10 cellular contexts compared by ENCODE assay signal in the genomic region with DNA sequence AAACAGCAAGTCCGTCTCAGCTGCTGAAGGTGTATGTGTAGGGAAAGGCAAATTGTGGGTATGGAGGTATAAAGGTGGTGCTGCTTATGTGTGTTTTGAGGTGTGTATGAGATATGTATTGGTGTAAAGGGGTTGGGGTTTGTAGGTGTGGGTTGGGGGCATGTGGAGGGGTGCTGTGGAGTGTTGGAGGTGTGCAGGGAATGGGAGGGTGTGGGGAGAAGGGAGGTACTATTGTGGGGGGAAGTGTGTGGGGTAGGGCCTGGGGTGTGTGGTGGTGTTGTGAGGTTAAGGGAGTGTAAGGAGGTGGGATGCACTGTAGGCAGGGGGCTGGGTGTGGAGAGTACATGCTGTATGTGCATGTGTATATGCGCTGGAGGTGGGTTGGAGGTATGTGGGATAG. TPM values are rescaled to one million over a fixed set of nuclear protein-coding genes. Genes with fewer than 3 reads are reported as not detected.
A peak's percentile ranks its signal among the peaks of the same experiment; 100 is the strongest.
DNase-seq lines count a peak whose midpoint lies in the region; ATAC-seq and TF ChIP-seq lines count a peak whose summit lies in the region.
"Had no signal": no experiment of that assay in that cellular context is flagged by ENCODE, and none has a peak within 500 bp of the region (broad histone marks: within the 10 kb centered on the region; RNA-seq: fewer than 3 reads in every experiment).

No MANE protein-coding gene starts in this region.

- H3K4me3 ChIP-seq in endodermal cell (ENCODE audit: low read length): no peak overlapping the region
- no peak overlapping the region for H3K4me3 ChIP-seq in aorta (ENCODE audit: low read length in 2 of 2)

- DNase-seq in stimulated activated naive CD8-positive, alpha-beta T cell treated with anti-CD3 and anti-CD28 coated beads, Interleukin-15, Interleukin-2, amounts not matched to agents 100 U/mL and 50 U/mL, for 24 hours: no peak
- DNase-seq in endodermal cell: no peak
- no peak for DNase-seq in aorta
- no peak for DNase-seq in NCI-H1105 treated with DMSO at 0.1 percent for 48 hours (lab: John Stamatoyannopoulos, UW)
- DNase-seq in GOT3 (lab: John Stamatoyannopoulos, UW): no peak
- DNase-seq: WERI-Rb-1 had no signal

- H3K36me3 ChIP-seq in endodermal cell (ENCODE audit: control insufficient read depth, insufficient read depth, low read length): peaks cover 19% of the 10 kb centered on the region
- H3K36me3 ChIP-seq in aorta (ENCODE audit: control insufficient read depth in 1 of 2, insufficient read depth in 2 of 2, low read length in 1 of 2): no peaks in the 10 kb centered on the region

- H3K9me3 ChIP-seq in endodermal cell (ENCODE audit: control insufficient read depth, low read length) (peaks cover 7% of the 10 kb centered on the region), aorta (ENCODE audit: control insufficient read depth, low read length) (no peaks in the 10 kb centered on the region)

- intact Hi-C loops in aorta (cut with DNase I): no loop called here

- H3K36me3 Mint-ChIP-seq in stimulated activated naive CD8-positive, alpha-beta T cell treated with anti-CD3 and anti-CD28 coated beads, Interleukin-15, Interleukin-2, amounts not matched to agents 100 ng/mL and 50 ng/mL, for 24 hours (ENCODE audit: low read depth): peaks cover 43% of the 10 kb centered on the region
- H3K36me3 Mint-ChIP-seq in endodermal cell (ENCODE audit: low read depth): peaks cover 28% of the 10 kb centered on the region
- peaks cover 32% of the 10 kb centered on the region for H3K36me3 Mint-ChIP-seq in nephron (ENCODE audit: low read depth)

- H3K27ac ChIP-seq in endodermal cell (ENCODE audit: low read depth, low read length): peak overlapping the region; percentile 6
- peak overlapping the region; percentile 37 to 46 for H3K27ac ChIP-seq in aorta (ENCODE audit: low read depth in 1 of 2, low read length in 2 of 2)
- H3K27ac ChIP-seq: brain microvascular endothelial cell, WERI-Rb-1 had no signal

- no peaks in the 10 kb centered on the region for H3K9me3 Mint-ChIP-seq in stimulated activated naive CD8-positive, alpha-beta T cell treated with anti-CD3 and anti-CD28 coated beads, Interleukin-15, Interleukin-2, amounts not matched to agents 100 ng/mL and 50 ng/mL, for 24 hours
- H3K9me3 Mint-ChIP-seq in endodermal cell: peaks cover 11% of the 10 kb centered on the region
- H3K9me3 Mint-ChIP-seq in nephron: peaks cover 4% of the 10 kb centered on the region

- H3K27me3 Mint-ChIP-seq in stimulated activated naive CD8-positive, alpha-beta T cell treated with anti-CD3 and anti-CD28 coated beads, Interleukin-15, Interleukin-2, amounts not matched to agents 100 ng/mL and 50 ng/mL, for 24 hours: no peaks in the 10 kb centered on the region
- H3K27me3 Mint-ChIP-seq in endodermal cell (ENCODE audit: insufficient read depth): no peaks in the 10 kb centered on the region
- H3K27me3 Mint-ChIP-seq in nephron (ENCODE audit: low read depth): no peaks in the 10 kb centered on the region

- peaks cover 89% of the 10 kb centered on the region for H3K4me1 Mint-ChIP-seq in stimulated activated naive CD8-positive, alpha-beta T cell treated with anti-CD3 and anti-CD28 coated beads, Interleukin-15, Interleukin-2, amounts not matched to agents 100 ng/mL and 50 ng/mL, for 24 hours (ENCODE audit: low read depth)
- H3K4me1 Mint-ChIP-seq in endodermal cell: peaks cover 63% of the 10 kb centered on the region
- peaks cover 39% of the 10 kb centered on the region for H3K4me1 Mint-ChIP-seq in nephron

- no peak for ATAC-seq in stimulated activated naive CD8-positive, alpha-beta T cell treated with anti-CD3 and anti-CD28 coated beads, Interleukin-15, Interleukin-2, amounts not matched to agents 100 U/mL and 50 U/mL, for 24 hours
- ATAC-seq in aorta (ENCODE audit: low FRiP score) (no peak), GM18517 (IDR thresholded peaks at IDR 0.05; ENCODE audit: unreplicated experiment) (no peak)

- peak overlapping the region; percentile 95 for H3K27ac Mint-ChIP-seq in stimulated activated naive CD8-positive, alpha-beta T cell treated with anti-CD3 and anti-CD28 coated beads, Interleukin-15, Interleukin-2, amounts not matched to agents 100 ng/mL and 50 ng/mL, for 24 hours
- H3K27ac Mint-ChIP-seq in endodermal cell: peak overlapping the region; percentile 41
- H3K27ac Mint-ChIP-seq in nephron: peak overlapping the region; percentile 40 to 85 (median 52)

- no peak overlapping the region for H3K9ac ChIP-seq in endodermal cell (ENCODE audit: extremely low read depth, low read length, poor library complexity, severe bottlenecking)

- H3K4me3 Mint-ChIP-seq in stimulated activated naive CD8-positive, alpha-beta T cell treated with anti-CD3 and anti-CD28 coated beads, Interleukin-15, Interleukin-2, amounts not matched to agents 100 ng/mL and 50 ng/mL, for 24 hours: peak overlapping the region; percentile 76
- peak overlapping the region; percentile 5 for H3K4me3 Mint-ChIP-seq in endodermal cell
- peak overlapping the region in 1 of 3 experiments; percentile 14 for H3K4me3 Mint-ChIP-seq in nephron

- no peak for TF ChIP-seq CTCF in endodermal cell (conservative IDR thresholded peaks at IDR 0.05)
- TF ChIP-seq CTCF in nephron (IDR thresholded peaks at IDR 0.05; ENCODE audit: unreplicated experiment in 3 of 3): no peak

- H3K4me1 ChIP-seq in endodermal cell (ENCODE audit: control insufficient read depth, insufficient read depth, low read length): peaks cover 31% of the 10 kb centered on the region
- H3K4me1 ChIP-seq in aorta (ENCODE audit: control insufficient read depth in 1 of 2, insufficient read depth in 2 of 2, low read length in 2 of 2): peaks cover 0 to 1% of the 10 kb centered on the region in 2 donors

- 72 to 86% methylated on average over 1 of the region's 2 CpGs for WGBS in endodermal cell (ENCODE audit: insufficient coverage in 1 of 2, insufficient read length in 1 of 2), 2 experiments
- WGBS in aorta, 2 donors: 44 to 54% methylated on average over 2 of the region's 2 CpGs

- no peaks in the 10 kb centered on the region for H3K27me3 ChIP-seq in endodermal cell (ENCODE audit: control insufficient read depth, insufficient read depth, low read length, poor library complexity, severe bottlenecking)
- H3K27me3 ChIP-seq in aorta (ENCODE audit: control insufficient read depth in 1 of 2, insufficient read depth in 2 of 2, low read length in 1 of 2): no peaks in the 10 kb centered on the region
- H3K27me3 ChIP-seq: brain microvascular endothelial cell had no signal

RNA-seq across cellular contexts. Expression of a gene that starts 15.7 kb away (rescaled TPM):
- total RNA-seq in endodermal cell (10 to 100 TPM; 46.7 to 47.8 TPM), aorta (10 to 100 TPM; 30.5 to 35.9 TPM)
- 44.4 TPM for polyA plus RNA-seq in endodermal cell (2013, experiment 1 of 2)
- polyA plus RNA-seq in endodermal cell (2013, experiment 2 of 2): 41.1 TPM
- polyA plus RNA-seq in aorta: 10 to 100 TPM; 43.5 to 46.5 TPM

RNA-seq across cellular contexts. Expression of a gene that starts 18.7 kb away (rescaled TPM):
- total RNA-seq in endodermal cell (10 to 100 TPM; 59.2 to 64.0 TPM), aorta (10 to 100 TPM; 26.2 to 45.8 TPM)
- polyA plus RNA-seq in endodermal cell (2013, experiment 1 of 2): 22.9 TPM
- polyA plus RNA-seq in endodermal cell (2013, experiment 2 of 2): 17.8 TPM
- 10 to 100 TPM in 1 of 2 donors, 1 to 10 TPM in 1; 6.3 to 55.8 TPM for polyA plus RNA-seq in aorta

Comparison
In these comparisons a context has a peak if more than half of its experiments do, and no peak if none do; other contexts are left out.
1. H3K27ac Mint-ChIP-seq: peak in every context shown above with its lines; median percentile 95 in stimulated activated naive CD8-positive, alpha-beta T cell treated with anti-CD3 and anti-CD28 coated beads, Interleukin-15, Interleukin-2, amounts not matched to agents 100 ng/mL and 50 ng/mL, for 24 hours; 52 in nephron; 41 in endodermal cell.